In genomic region chr15:62058327-62059028, GRCh38 we compare ENCODE assay signal across 2 cellular contexts.
TF ChIP-seq lines count a peak whose summit lies in the region.

No MANE protein-coding gene starts in this region.

TF ChIP-seq in HepG2, 621 proteins besides CTCF, POLR2A, EP300 and RAD21:
- TF ChIP-seq ZNF772 (CRISPR knock-in tag; IDR thresholded peaks at IDR 0.05) (no peak), ZNF292 (CRISPR knock-in tag; IDR thresholded peaks at IDR 0.05; ENCODE audit: borderline replicate concordance, low read depth) (no peak), ZNF7 (CRISPR knock-in tag; IDR thresholded peaks at IDR 0.05) (no peak), HIVEP1 (CRISPR knock-in tag; IDR thresholded peaks at IDR 0.05) (no peak), KMT2B (CRISPR knock-in tag; IDR thresholded peaks at IDR 0.05) (no peak), ZNF770 (CRISPR knock-in tag; IDR thresholded peaks at IDR 0.05) (peak; percentile 95), ATF1 (CRISPR knock-in tag; IDR thresholded peaks at IDR 0.05) (no peak)
TF ChIP-seq in HepG2: peak in this region for 1.

TF ChIP-seq in WTC11, 78 proteins besides CTCF, POLR2A, EP300 and RAD21:
- no peak for TF ChIP-seq PREB (CRISPR knock-in tag; IDR thresholded peaks at IDR 0.05; ENCODE audit: borderline replicate concordance)
- no peak for TF ChIP-seq ATF3 (CRISPR knock-in tag; conservative IDR thresholded peaks at IDR 0.05)
- no peak for TF ChIP-seq ZBTB43 (CRISPR knock-in tag; IDR thresholded peaks at IDR 0.05)
- no peak for TF ChIP-seq ATF1 (CRISPR knock-in tag; IDR thresholded peaks at IDR 0.05)
- TF ChIP-seq NR1H2 (CRISPR knock-in tag; IDR thresholded peaks at IDR 0.05) = no peak
- no peak for TF ChIP-seq ZNF232 (CRISPR knock-in tag; IDR thresholded peaks at IDR 0.05)
- TF ChIP-seq OVOL2 (CRISPR knock-in tag; IDR thresholded peaks at IDR 0.05; ENCODE audit: borderline replicate concordance) = no peak
- no peak for TF ChIP-seq GTF2I (CRISPR knock-in tag; conservative IDR thresholded peaks at IDR 0.05)
- no peak for TF ChIP-seq KAT7 (CRISPR knock-in tag; IDR thresholded peaks at IDR 0.05; ENCODE audit: borderline replicate concordance)
- TF ChIP-seq GRHL2 (CRISPR knock-in tag; IDR thresholded peaks at IDR 0.05; ENCODE audit: insufficient replicate concordance, severe bottlenecking) = no peak
- no peak for TF ChIP-seq NR3C1 (CRISPR knock-in tag; conservative IDR thresholded peaks at IDR 0.05; ENCODE audit: low read depth)
- TF ChIP-seq ELF4 (CRISPR knock-in tag; IDR thresholded peaks at IDR 0.05; ENCODE audit: low read depth) = no peak
- TF ChIP-seq JAZF1 (CRISPR knock-in tag; IDR thresholded peaks at IDR 0.05) = no peak
- TF ChIP-seq ATF6 (CRISPR knock-in tag; IDR thresholded peaks at IDR 0.05) = no peak
- TF ChIP-seq ZNF317 (CRISPR knock-in tag; IDR thresholded peaks at IDR 0.05; ENCODE audit: borderline replicate concordance, low read depth) = no peak
- no peak for TF ChIP-seq ZNF425 (CRISPR knock-in tag; conservative IDR thresholded peaks at IDR 0.05)
- TF ChIP-seq ZNF671 (CRISPR knock-in tag; IDR thresholded peaks at IDR 0.05) = no peak
